9 cellular contexts compared by ENCODE assay signal in genomic region chr10:24465899-24466615, GRCh38.
A peak's percentile ranks its signal among the peaks of the same experiment; 100 is the strongest.
DNase-seq lines count a peak whose midpoint lies in the region; ATAC-seq and TF ChIP-seq lines count a peak whose summit lies in the region.
"Had no signal": no experiment of that assay in that cellular context is flagged by ENCODE, and none has a peak within 500 bp of the region (broad histone marks: within the 10 kb centered on the region; RNA-seq: fewer than 3 reads in every experiment).

No MANE protein-coding gene starts in this region.

- no peaks in the 10 kb centered on the region for H3K27me3 ChIP-seq in AG04450 (ENCODE audit: control insufficient read depth, insufficient read depth, low read length)

- CTCF ChIA-PET in AG04450 (lab: Charles Lee) = interaction anchor here (1.1 to 2.0 kb wide), 3 partner anchors 10 to 107 kb away, joined by 4 to 7 read pairs (median 4); no protein-coding TSS in a partner anchor

- POLR2A ChIA-PET in AG04450 (lab: Yijun Ruan, JAX) = interaction anchor here (1.5 kb wide), 1 partner anchor 13 kb away, joined by 3 read pairs; no protein-coding TSS in a partner anchor

- TF ChIP-seq CTCF in AG04450 (IDR thresholded peaks at IDR 0.05; ENCODE audit: low read depth, low read length) = no peak
- TF ChIP-seq CTCF in fibroblast of pulmonary artery (IDR thresholded peaks at IDR 0.05; ENCODE audit: low read length, missing control alignments) = no peak

- peak; percentile 79 for DNase-seq in AG04450 (ENCODE audit: low read depth, low spot score)
- DNase-seq in activated CD4-positive, alpha-beta T cell treated with anti-CD3 and anti-CD28 coated beads for 48 hours = peak; percentile 70
- DNase-seq in fibroblast of pulmonary artery (ENCODE audit: low read depth) = peak; percentile 84
- peak; percentile 22 for DNase-seq in stimulated activated CD4-positive, alpha-beta T cell treated with anti-CD3 and anti-CD28 coated beads, Interleukin-4, amount 100 ng/mL, for 1 hour
- no peak for DNase-seq in middle frontal gyrus (ENCODE audit: extremely low spot score, low spot score)
- DNase-seq: left cardiac atrium had no signal

- no peaks in the 10 kb centered on the region for H3K9me3 ChIP-seq in AG04450 (ENCODE audit: control insufficient read depth, insufficient read depth, low read length)

- peak overlapping the region; percentile 55 for H3K4me3 ChIP-seq in AG04450 (ENCODE audit: low read depth, low read length)
- H3K4me3 ChIP-seq in fibroblast of pulmonary artery (replicated peaks; ENCODE audit: low read depth, low read length) = peak overlapping the region; percentile 38

- peak; percentile 60 for ATAC-seq in GM18873 (IDR thresholded peaks at IDR 0.05; ENCODE audit: low FRiP score, unreplicated experiment)
- ATAC-seq in HG03442 (IDR thresholded peaks at IDR 0.05; ENCODE audit: unreplicated experiment) = peak; percentile 71
- ATAC-seq in GM19452 (IDR thresholded peaks at IDR 0.05; ENCODE audit: unreplicated experiment) = no peak

- peak overlapping the region; percentile 85 for H3K27ac ChIP-seq in AG04450 (ENCODE audit: low read depth, low read length)
